26 cellular contexts compared by ENCODE assay signal in the genomic region with DNA sequence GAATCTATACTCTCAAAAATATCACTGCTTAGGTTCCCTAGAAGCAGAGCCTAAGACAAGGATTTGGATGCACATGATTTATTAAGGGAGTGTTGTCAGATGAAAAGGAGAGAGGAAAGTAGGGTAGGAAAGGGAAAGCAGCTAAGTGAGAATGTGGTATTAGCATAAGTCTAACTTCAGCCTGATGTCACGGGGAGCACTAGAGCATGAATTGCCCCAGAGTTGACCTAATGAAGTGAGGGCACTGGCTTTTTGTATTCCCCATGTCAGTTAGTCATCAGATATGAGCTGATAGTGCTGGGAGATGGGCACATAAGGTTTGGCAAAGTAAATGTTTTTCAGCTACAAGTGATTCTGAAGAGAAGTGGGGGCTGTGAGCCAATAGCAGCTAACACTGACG.
A peak's percentile ranks its signal among the peaks of the same experiment; 100 is the strongest.
DNase-seq lines count a peak whose midpoint lies in the region; ATAC-seq and TF ChIP-seq lines count a peak whose summit lies in the region.
"Had no signal": no experiment of that assay in that cellular context is flagged by ENCODE, and none has a peak within 500 bp of the region (broad histone marks: within the 10 kb centered on the region; RNA-seq: fewer than 3 reads in every experiment).

No MANE protein-coding gene starts in this region.

- 92 to 93% methylated on average over 2 of the region's 2 CpGs for WGBS in transverse colon (ENCODE audit: low coverage in 1 of 2), 2 donors

- ATAC-seq in GM18909 (IDR thresholded peaks at IDR 0.05; ENCODE audit: poor library complexity, unreplicated experiment), result peak; percentile 85
- ATAC-seq in HG03175 (IDR thresholded peaks at IDR 0.05; ENCODE audit: unreplicated experiment), result peak; percentile 71
- ATAC-seq in stimulated activated effector memory CD8-positive, alpha-beta T cell treated with anti-CD3 and anti-CD28 coated beads, Interleukin-12 subunit alpha, Interleukin-12 subunit beta, amount 100 ng/mL, for 72 hours, result no peak
- ATAC-seq: left cardiac atrium had no signal

- no peaks in the 10 kb centered on the region for H3K9me3 Mint-ChIP-seq in stimulated activated effector memory CD8-positive, alpha-beta T cell treated with anti-CD3 and anti-CD28 coated beads, Interleukin-12 subunit alpha, Interleukin-12 subunit beta, amount 100 ng/mL, for 72 hours
- H3K9me3 Mint-ChIP-seq: stimulated activated naive CD8-positive, alpha-beta T cell treated with anti-CD3 and anti-CD28 coated beads, Interleukin-15, Interleukin-2, amounts not matched to agents 100 ng/mL and 50 ng/mL, for 24 hours had no signal

- no peak overlapping the region for H3K27ac ChIP-seq in transverse colon
- H3K27ac ChIP-seq: cardiac muscle cell, GM23248, HL-60, spleen, tibial artery had no signal

- H3K4me3 Mint-ChIP-seq in stimulated activated effector memory CD8-positive, alpha-beta T cell treated with anti-CD3 and anti-CD28 coated beads, Interleukin-12 subunit alpha, Interleukin-12 subunit beta, amount 100 ng/mL, for 72 hours, result no peak overlapping the region
- H3K4me3 Mint-ChIP-seq: stimulated activated naive CD8-positive, alpha-beta T cell treated with anti-CD3 and anti-CD28 coated beads, Interleukin-15, Interleukin-2, amounts not matched to agents 100 ng/mL and 50 ng/mL, for 24 hours had no signal

- H3K9me3 ChIP-seq in HAP-1, result no peaks in the 10 kb centered on the region
- no peaks in the 10 kb centered on the region for H3K9me3 ChIP-seq in transverse colon
- H3K9me3 ChIP-seq: spleen, tibial artery had no signal

- DNase-seq in Caki2 (ENCODE audit: low read depth) (peak; percentile 82), epithelial cell of proximal tubule (ENCODE audit: low read depth) (peak; percentile 6), dermis blood vessel endothelial cell (no peak), HAP-1 (ENCODE audit: low spot score in 2 of 2) (no peak), transverse colon (no peak)
- DNase-seq in stimulated activated effector memory CD8-positive, alpha-beta T cell treated with anti-CD3 and anti-CD28 coated beads, Interleukin-12 subunit alpha, Interleukin-12 subunit beta, amount 100 ng/mL, for 72 hours (ENCODE audit: low spot score in 2 of 2), result no peak
- DNase-seq: 8988T; activated CD4-positive, CD25-positive, alpha-beta regulatory T cell treated with anti-CD3 and anti-CD28 coated beads, Interleukin-2, amount 50 U/mL, for 72 hours; activated naive CD4-positive, alpha-beta T cell; activated T-cell treated with anti-CD3 and anti-CD28 coated beads, Interleukin-2, amount 50 U/mL, for 1 hour; DMS79 treated with DMSO at 0.1 percent for 48 hours; GM23248; IMR-90; left cardiac atrium; mesenchymal stem cell; NCI-H1105 treated with DMSO at 0.1 percent for 48 hours; NCI-H2029 treated with DMSO at 0.1 percent for 48 hours; occipital lobe; spleen; stimulated activated CD4-positive, alpha-beta T cell treated with anti-CD3 and anti-CD28 coated beads, Interleukin-4, amount 100 ng/mL, for 1 hour; tibial artery had no signal

- TF ChIP-seq POLR2A in transverse colon (IDR thresholded peaks at IDR 0.05), result no peak

- H3K4me3 ChIP-seq in epithelial cell of proximal tubule (ENCODE audit: low read depth, low read length) (no peak overlapping the region), HAP-1 (no peak overlapping the region), transverse colon (no peak overlapping the region)
- H3K4me3 ChIP-seq: cardiac muscle cell, GM23248, spleen, tibial artery had no signal

- H3K27me3 ChIP-seq in HAP-1 (ENCODE audit: low read depth), result no peaks in the 10 kb centered on the region
- no peaks in the 10 kb centered on the region for H3K27me3 ChIP-seq in transverse colon
- H3K27me3 ChIP-seq: cardiac muscle cell, spleen, tibial artery had no signal

- in situ Hi-C loops in Caki2 (cut with HindIII; ENCODE audit: low pct_unique_long_range_greater_than_20kb, low sequenced_read_pairs), result no loop called here
- in situ Hi-C loops in HAP-1 (cut with MboI; ENCODE audit: low sequenced_read_pairs), result no loop called here
- in situ Hi-C loops in transverse colon (cut with MboI; ENCODE audit: low pct_ligation_motif_present in 1 of 4, low pct_unique_long_range_greater_than_20kb in 1 of 4, low sequenced_read_pairs in 3 of 4), result no loop called here

- H3K4me1 ChIP-seq in HAP-1 (peaks cover 4% of the 10 kb centered on the region), transverse colon (no peaks in the 10 kb centered on the region)
- H3K4me1 ChIP-seq: spleen, tibial artery had no signal

- H3K36me3 Mint-ChIP-seq in stimulated activated effector memory CD8-positive, alpha-beta T cell treated with anti-CD3 and anti-CD28 coated beads, Interleukin-12 subunit alpha, Interleukin-12 subunit beta, amount 100 ng/mL, for 72 hours, result no peaks in the 10 kb centered on the region

- H3K36me3 ChIP-seq in HAP-1 (replicated peaks), result no peaks in the 10 kb centered on the region
- peaks cover 0 to 4% (median 0%) of the 10 kb centered on the region in 4 donors for H3K36me3 ChIP-seq in transverse colon
- H3K36me3 ChIP-seq: cardiac muscle cell, spleen had no signal

- no peaks in the 10 kb centered on the region for H3K4me1 Mint-ChIP-seq in stimulated activated effector memory CD8-positive, alpha-beta T cell treated with anti-CD3 and anti-CD28 coated beads, Interleukin-12 subunit alpha, Interleukin-12 subunit beta, amount 100 ng/mL, for 72 hours

- no peak overlapping the region for H3K27ac Mint-ChIP-seq in stimulated activated effector memory CD8-positive, alpha-beta T cell treated with anti-CD3 and anti-CD28 coated beads, Interleukin-12 subunit alpha, Interleukin-12 subunit beta, amount 100 ng/mL, for 72 hours
- H3K27ac Mint-ChIP-seq: stimulated activated naive CD8-positive, alpha-beta T cell treated with anti-CD3 and anti-CD28 coated beads, Interleukin-15, Interleukin-2, amounts not matched to agents 100 ng/mL and 50 ng/mL, for 24 hours had no signal

- intact Hi-C loops in transverse colon (cut with DNase I; ENCODE audit: low total_unique reads), result no loop called here

- TF ChIP-seq CTCF in epithelial cell of proximal tubule (conservative IDR thresholded peaks at IDR 0.05; ENCODE audit: low read depth, low read length) (no peak), transverse colon (IDR thresholded peaks at IDR 0.05) (no peak)

- no peak for TF ChIP-seq EP300 in transverse colon (IDR thresholded peaks at IDR 0.05; ENCODE audit: low read depth)

Comparison
In these comparisons a context has a peak if more than half of its experiments do, and no peak if none do; other contexts are left out.
1. DNase-seq: peak in Caki2 (single experiment) and epithelial cell of proximal tubule (single experiment); none in stimulated activated effector memory CD8-positive, alpha-beta T cell treated with anti-CD3 and anti-CD28 coated beads, Interleukin-12 subunit alpha, Interleukin-12 subunit beta, amount 100 ng/mL, for 72 hours (0 of 2), dermis blood vessel endothelial cell (single experiment), HAP-1 (0 of 2) and transverse colon (single experiment).